21 cellular contexts compared by ENCODE assay signal in the genomic region with DNA sequence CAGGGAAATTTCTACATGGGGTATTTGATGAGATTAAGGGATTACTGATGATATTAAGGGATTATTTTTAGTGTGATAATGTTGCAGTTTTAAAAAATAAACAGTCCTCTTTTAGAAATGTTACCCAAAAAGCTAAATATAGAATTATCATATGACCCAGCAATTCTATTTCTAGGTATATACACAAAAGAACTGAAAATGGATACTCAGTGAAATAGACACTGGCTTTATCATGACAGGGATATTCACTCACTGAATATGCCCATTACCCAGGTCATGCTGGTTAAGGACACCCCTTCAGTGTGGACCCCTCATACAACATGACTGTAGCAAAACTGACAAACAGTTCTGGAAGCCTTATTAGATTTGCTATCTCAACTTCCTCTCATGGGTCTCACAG. TPM values are rescaled to one million over a fixed set of nuclear protein-coding genes. Genes with fewer than 3 reads are reported as not detected.
DNase-seq lines count a peak whose midpoint lies in the region; ATAC-seq, FAIRE-seq and TF ChIP-seq lines count a peak whose summit lies in the region.
"Had no signal": no experiment of that assay in that cellular context is flagged by ENCODE, and none has a peak within 500 bp of the region (broad histone marks: within the 10 kb centered on the region; RNA-seq: fewer than 3 reads in every experiment).

No MANE protein-coding gene starts in this region.

- no peaks in the 10 kb centered on the region for H3K27me3 Mint-ChIP-seq in activated B cell treated with CpG ODN at 0.5 μM for 24 hours
- H3K27me3 Mint-ChIP-seq in stimulated activated memory B cell treated with anti-CD40 and anti-IgM and Interleukin-4, amounts not matched to agents 10 μg/mL and 1 μg/mL and 100 μg/mL, for 72 hours: no peaks in the 10 kb centered on the region
- H3K27me3 Mint-ChIP-seq: CD4-positive, CD25-positive, alpha-beta regulatory T cell had no signal

- no peak overlapping the region for H3K4me3 ChIP-seq in HUES48 (ENCODE audit: low read depth, low read length)
- H3K4me3 ChIP-seq in kidney (ENCODE audit: low read length in 2 of 2): no peak overlapping the region
- H3K4me3 ChIP-seq: HAP-1, MG63, SK-N-MC had no signal

- H3K9me3 Mint-ChIP-seq in activated B cell treated with CpG ODN at 0.5 μM for 24 hours: peaks cover 3% of the 10 kb centered on the region
- peaks cover 4% of the 10 kb centered on the region for H3K9me3 Mint-ChIP-seq in stimulated activated memory B cell treated with anti-CD40 and anti-IgM and Interleukin-4, amounts not matched to agents 10 μg/mL and 1 μg/mL and 100 μg/mL, for 72 hours

- POLR2A ChIA-PET in activated B cell treated with CpG ODN at 0.5 μM for 24 hours (lab: Charles Lee): no interaction called here

- H3K27me3 ChIP-seq in HUES48 (ENCODE audit: control insufficient read depth, insufficient read depth, low read length): no peaks in the 10 kb centered on the region
- H3K27me3 ChIP-seq: MG63 had no signal

- no peak for DNase-seq in activated B cell treated with CpG ODN at 0.5 μM for 24 hours
- peak; percentile 3 for DNase-seq in myocyte (ENCODE audit: low read depth)
- DNase-seq in kidney: no peak
- DNase-seq: Calu3; CD4-positive, CD25-positive, alpha-beta regulatory T cell; DMS53; Karpas-422; MG63; NCI-H1092 treated with DMSO at 0.1 percent for 48 hours; NCI-H2081 treated with DMSO at 0.1 percent for 48 hours; NCI-H510A treated with DMSO at 0.1 percent for 48 hours; NCI-H82 had no signal

- no peak for TF ChIP-seq CTCF in activated B cell treated with CpG ODN at 0.5 μM for 24 hours (IDR thresholded peaks at IDR 0.05)
- TF ChIP-seq CTCF in kidney (IDR thresholded peaks at IDR 0.05; ENCODE audit: borderline replicate concordance, extremely low read depth, insufficient read depth): no peak

- H3K27ac Mint-ChIP-seq in activated B cell treated with CpG ODN at 0.5 μM for 24 hours: peak overlapping the region; percentile 74
- H3K27ac Mint-ChIP-seq in stimulated activated memory B cell treated with anti-CD40 and anti-IgM and Interleukin-4, amounts not matched to agents 10 μg/mL and 1 μg/mL and 100 μg/mL, for 72 hours: peak overlapping the region; percentile 68
- H3K27ac Mint-ChIP-seq: CD4-positive, CD25-positive, alpha-beta regulatory T cell had no signal

- intact Hi-C loops in activated B cell treated with CpG ODN at 0.5 μM for 24 hours (cut with micrococcal nuclease): loop anchor here (2.0 to 5.0 kb wide), 2 partner anchors 17 to 35 kb away; no protein-coding TSS in a partner anchor
- intact Hi-C loops in kidney (cut with DNase I): no loop called here

- H3K4me1 Mint-ChIP-seq in activated B cell treated with CpG ODN at 0.5 μM for 24 hours: peaks cover 26% of the 10 kb centered on the region
- peaks cover 20% of the 10 kb centered on the region for H3K4me1 Mint-ChIP-seq in stimulated activated memory B cell treated with anti-CD40 and anti-IgM and Interleukin-4, amounts not matched to agents 10 μg/mL and 1 μg/mL and 100 μg/mL, for 72 hours

- FAIRE-seq in kidney (lab: Jason Lieb, UNC): no peak

- peaks cover 27% of the 10 kb centered on the region for H3K4me1 ChIP-seq in HUES48 (ENCODE audit: control insufficient read depth, insufficient read depth, low read length)
- no peaks in the 10 kb centered on the region for H3K4me1 ChIP-seq in kidney (ENCODE audit: control insufficient read depth in 1 of 2, insufficient read depth in 1 of 2, low read depth in 1 of 2, low read length in 2 of 2)

- H3K9me3 ChIP-seq in HUES48 (ENCODE audit: control insufficient read depth, insufficient read depth, low read length) (no peaks in the 10 kb centered on the region), kidney (ENCODE audit: control insufficient read depth in 1 of 2, low read length in 2 of 2) (no peaks in the 10 kb centered on the region)
- H3K9me3 ChIP-seq: HAP-1, MG63 had no signal

- peaks cover 70% of the 10 kb centered on the region for H3K36me3 Mint-ChIP-seq in activated B cell treated with CpG ODN at 0.5 μM for 24 hours (ENCODE audit: low read depth)
- H3K36me3 Mint-ChIP-seq in stimulated activated memory B cell treated with anti-CD40 and anti-IgM and Interleukin-4, amounts not matched to agents 10 μg/mL and 1 μg/mL and 100 μg/mL, for 72 hours: peaks cover 66% of the 10 kb centered on the region

- CTCF ChIA-PET in activated B cell treated with CpG ODN at 0.5 μM for 24 hours (lab: Charles Lee): no interaction called here

- peaks cover 69% of the 10 kb centered on the region for H3K36me3 ChIP-seq in HUES48 (ENCODE audit: control insufficient read depth, insufficient read depth, low read length)
- peaks cover 13 to 24% of the 10 kb centered on the region in 2 donors for H3K36me3 ChIP-seq in kidney (ENCODE audit: control insufficient read depth in 1 of 2, insufficient read depth in 2 of 2, low read length in 2 of 2)

- H3K9ac ChIP-seq in HUES48 (ENCODE audit: low read depth, low read length): no peak overlapping the region
- no peak overlapping the region for H3K9ac ChIP-seq in kidney (ENCODE audit: low read length in 2 of 2)

- ATAC-seq in activated B cell treated with CpG ODN at 0.5 μM for 24 hours (ENCODE audit: low read depth) (peak; percentile 21), HG03469 (IDR thresholded peaks at IDR 0.05; ENCODE audit: unreplicated experiment) (no peak), HG02759 (IDR thresholded peaks at IDR 0.05; ENCODE audit: unreplicated experiment) (no peak)
- no peak for ATAC-seq in stimulated activated memory B cell treated with anti-CD40 and anti-IgM and Interleukin-4, amounts not matched to agents 10 μg/mL and 1 μg/mL and 100 μg/mL, for 72 hours
- ATAC-seq: Panc1, Right ventricle myocardium inferior had no signal

- H3K27ac ChIP-seq in HUES48 (ENCODE audit: low read depth, low read length) (peak overlapping the region; percentile 96), kidney (ENCODE audit: low read depth in 2 of 2, low read length in 2 of 2) (no peak overlapping the region)
- H3K27ac ChIP-seq: HL-60, SK-N-MC had no signal

- no peak overlapping the region for H3K4me3 Mint-ChIP-seq in activated B cell treated with CpG ODN at 0.5 μM for 24 hours
- H3K4me3 Mint-ChIP-seq in stimulated activated memory B cell treated with anti-CD40 and anti-IgM and Interleukin-4, amounts not matched to agents 10 μg/mL and 1 μg/mL and 100 μg/mL, for 72 hours: no peak overlapping the region
- H3K4me3 Mint-ChIP-seq: CD4-positive, CD25-positive, alpha-beta regulatory T cell had no signal

RNA-seq across cellular contexts. Expression of a gene that starts 27.8 kb away (rescaled TPM):
- total RNA-seq in activated B cell treated with CpG ODN at 0.5 μM for 24 hours (39.6 and 49.6 TPM in 2 replicates), myocyte (27.9 and 34.2 TPM in 2 replicates), kidney (19.4 TPM)
- polyA plus RNA-seq in myocyte (2012): 11.8 TPM
- polyA plus RNA-seq in kidney (ENCODE audit: insufficient read depth, low read depth, low replicate concordance): 5.3 TPM

RNA-seq across cellular contexts. Expression of a gene that starts 57.0 kb away (rescaled TPM):
- total RNA-seq in activated B cell treated with CpG ODN at 0.5 μM for 24 hours (0.10 and 0.22 TPM in 2 replicates), myocyte (not detected in 2 replicates), kidney (0.16 TPM)
- polyA plus RNA-seq in myocyte (2012): not detected
- not detected for polyA plus RNA-seq in kidney (ENCODE audit: insufficient read depth, low read depth, low replicate concordance)
- total RNA-seq: Calu3; CD4-positive, CD25-positive, alpha-beta regulatory T cell; Right ventricle myocardium inferior had no signal
- polyA plus RNA-seq: CD4-positive, CD25-positive, alpha-beta regulatory T cell had no signal
